ENCODE assay signal across 13 cellular contexts in the genomic region with DNA sequence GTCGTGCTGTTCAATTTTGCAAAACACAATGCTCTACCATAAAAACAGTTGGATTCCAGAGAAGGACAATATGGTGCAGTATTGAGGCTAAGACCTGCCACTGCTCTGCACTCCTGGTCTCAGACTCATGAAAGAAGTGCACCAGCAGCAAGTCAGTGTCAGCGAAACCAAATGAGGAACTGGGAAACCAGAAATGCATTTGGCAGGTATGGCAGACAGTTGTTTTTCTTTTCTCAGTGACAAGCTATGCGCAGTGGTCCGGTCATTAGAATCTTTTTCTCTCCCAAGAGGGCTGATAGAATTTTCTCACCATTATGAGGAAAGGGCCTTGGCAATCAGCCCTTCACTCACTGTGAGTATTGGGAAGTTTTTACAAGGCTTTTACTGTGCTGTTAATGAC.
DNase-seq lines count a peak whose midpoint lies in the region; ATAC-seq and TF ChIP-seq lines count a peak whose summit lies in the region.
"Had no signal": no experiment of that assay in that cellular context is flagged by ENCODE, and none has a peak within 500 bp of the region (broad histone marks: within the 10 kb centered on the region; RNA-seq: fewer than 3 reads in every experiment).

No MANE protein-coding gene starts in this region.

- DNase-seq in osteoblast (ENCODE audit: insufficient read length, low spot score, missing footprints) = no peak
- no peak for DNase-seq in tibial nerve (ENCODE audit: low spot score in 2 of 2)
- DNase-seq in NK-92 treated with Interleukin-12 subunit alpha and Interleukin-12 subunit beta, amount 100 ng/mL, for 24 hours (lab: John Stamatoyannopoulos, UW) = no peak
- no peak for DNase-seq in T-helper 2 cell treated with Interferon-gamma antibody and Interleukin-4, amounts not matched to agents 5 μg/mL and 100 μg/mL, for 36 hours (ENCODE audit: low spot score)
- DNase-seq: cerebellar nuclear complex, heart right ventricle, NCI-H2107, upper lobe of left lung had no signal

- H3K4me3 Mint-ChIP-seq in T-helper 2 cell treated with Interferon-gamma antibody and Interleukin-4, amounts not matched to agents 5 μg/mL and 100 μg/mL, for 36 hours = no peak overlapping the region
- H3K4me3 Mint-ChIP-seq: T-helper 1 cell treated with Interleukin-12 subunit alpha and Interleukin-12 subunit beta and Interleukin-4 antibody, amounts not matched to agents 30 μg/mL and 1 μg/mL, for 36 hours had no signal

- H3K4me1 ChIP-seq in OCI-LY3 (ENCODE audit: low read length) (peaks cover 44% of the 10 kb centered on the region), osteoblast (ENCODE audit: insufficient read depth, low read length) (no peaks in the 10 kb centered on the region), tibial nerve (no peaks in the 10 kb centered on the region)
- H3K4me1 ChIP-seq: heart right ventricle, upper lobe of left lung had no signal

- 55 to 65% methylated on average over 4 of the region's 4 CpGs for WGBS in tibial nerve, 2 donors

- H4K20me1 ChIP-seq in OCI-LY3 (ENCODE audit: insufficient read depth, low read length) (no peaks in the 10 kb centered on the region), osteoblast (ENCODE audit: insufficient read depth, low read length) (no peaks in the 10 kb centered on the region)

- H3K27ac Mint-ChIP-seq in T-helper 2 cell treated with Interferon-gamma antibody and Interleukin-4, amounts not matched to agents 5 μg/mL and 100 μg/mL, for 36 hours = no peak overlapping the region
- H3K27ac Mint-ChIP-seq: T-helper 1 cell treated with Interleukin-12 subunit alpha and Interleukin-12 subunit beta and Interleukin-4 antibody, amounts not matched to agents 30 μg/mL and 1 μg/mL, for 36 hours had no signal

- ATAC-seq in GM18511 (IDR thresholded peaks at IDR 0.05; ENCODE audit: unreplicated experiment) (peak; percentile 98), GM21423 (IDR thresholded peaks at IDR 0.05; ENCODE audit: unreplicated experiment) (peak; percentile 96), HG03097 (IDR thresholded peaks at IDR 0.05; ENCODE audit: low FRiP score, unreplicated experiment) (peak; percentile 98)
- ATAC-seq: heart right ventricle had no signal

- peak overlapping the region; percentile 65 for H3K4me3 ChIP-seq in OCI-LY3 (ENCODE audit: low read length)
- H3K4me3 ChIP-seq in osteoblast (ENCODE audit: insufficient read depth, low read length) = no peak overlapping the region
- H3K4me3 ChIP-seq in tibial nerve = no peak overlapping the region
- H3K4me3 ChIP-seq: heart right ventricle, upper lobe of left lung had no signal

- H3K27me3 Mint-ChIP-seq in T-helper 2 cell treated with Interferon-gamma antibody and Interleukin-4, amounts not matched to agents 5 μg/mL and 100 μg/mL, for 36 hours (ENCODE audit: low read depth) = no peaks in the 10 kb centered on the region

- no peaks in the 10 kb centered on the region for H3K36me3 Mint-ChIP-seq in T-helper 2 cell treated with Interferon-gamma antibody and Interleukin-4, amounts not matched to agents 5 μg/mL and 100 μg/mL, for 36 hours (ENCODE audit: low read depth)

- no peaks in the 10 kb centered on the region for H3K9me3 Mint-ChIP-seq in T-helper 2 cell treated with Interferon-gamma antibody and Interleukin-4, amounts not matched to agents 5 μg/mL and 100 μg/mL, for 36 hours
- H3K9me3 Mint-ChIP-seq: T-helper 1 cell treated with Interleukin-12 subunit alpha and Interleukin-12 subunit beta and Interleukin-4 antibody, amounts not matched to agents 30 μg/mL and 1 μg/mL, for 36 hours had no signal

- H3K4me2 ChIP-seq in OCI-LY3 (ENCODE audit: low read length) (peak overlapping the region; percentile 77), osteoblast (ENCODE audit: insufficient read depth, low read length) (no peak overlapping the region)

- peak overlapping the region; percentile 34; the same call in 1 of the 2 replicates for H2AFZ ChIP-seq in OCI-LY3 (ENCODE audit: low read depth, low read length)
- no peak overlapping the region for H2AFZ ChIP-seq in osteoblast (ENCODE audit: low read length)

- H3K27ac ChIP-seq in OCI-LY3 (ENCODE audit: low read length) (peak overlapping the region; percentile 76), osteoblast (ENCODE audit: low read depth, low read length) (no peak overlapping the region), tibial nerve (no peak overlapping the region)
- H3K27ac ChIP-seq: heart right ventricle, upper lobe of left lung had no signal

- TF ChIP-seq EP300 in tibial nerve (IDR thresholded peaks at IDR 0.05) = no peak

- no peak for TF ChIP-seq POLR2A in tibial nerve (IDR thresholded peaks at IDR 0.05)

- H3K79me2 ChIP-seq in OCI-LY3 (ENCODE audit: low read length) (no peaks in the 10 kb centered on the region), osteoblast (ENCODE audit: insufficient read depth, low read length) (no peaks in the 10 kb centered on the region)

- peak overlapping the region; percentile 50 for H3K9ac ChIP-seq in OCI-LY3 (ENCODE audit: low read length)

- H3K9me3 ChIP-seq in OCI-LY3 (ENCODE audit: insufficient read depth, low read length) (0 out of 2 replicates have a peak, but pooled peaks cover 8% of the 10 kb centered on the region), osteoblast (ENCODE audit: low read depth, low read length) (no peaks in the 10 kb centered on the region), tibial nerve (no peaks in the 10 kb centered on the region)
- H3K9me3 ChIP-seq: heart right ventricle, upper lobe of left lung had no signal

- peaks cover 7% of the 10 kb centered on the region for H3K36me3 ChIP-seq in OCI-LY3 (replicated peaks; ENCODE audit: low read depth, low read length)
- no peaks in the 10 kb centered on the region for H3K36me3 ChIP-seq in osteoblast (ENCODE audit: insufficient read depth, low read length)
- no peaks in the 10 kb centered on the region for H3K36me3 ChIP-seq in tibial nerve
- H3K36me3 ChIP-seq: heart right ventricle, upper lobe of left lung had no signal

- TF ChIP-seq CTCF in OCI-LY3 (IDR thresholded peaks at IDR 0.05; ENCODE audit: low read depth, low read length) (no peak), osteoblast (IDR thresholded peaks at IDR 0.05; ENCODE audit: extremely low read depth, low read depth, low read length) (no peak), tibial nerve (IDR thresholded peaks at IDR 0.05) (no peak)

- H3K4me1 Mint-ChIP-seq in T-helper 2 cell treated with Interferon-gamma antibody and Interleukin-4, amounts not matched to agents 5 μg/mL and 100 μg/mL, for 36 hours (ENCODE audit: low read depth) = no peaks in the 10 kb centered on the region

- H3K27me3 ChIP-seq in OCI-LY3 (ENCODE audit: low read depth, low read length) (no peaks in the 10 kb centered on the region), osteoblast (ENCODE audit: insufficient read depth, low read length) (no peaks in the 10 kb centered on the region), tibial nerve (no peaks in the 10 kb centered on the region)
- H3K27me3 ChIP-seq: heart right ventricle, upper lobe of left lung had no signal
